In the genomic region with DNA sequence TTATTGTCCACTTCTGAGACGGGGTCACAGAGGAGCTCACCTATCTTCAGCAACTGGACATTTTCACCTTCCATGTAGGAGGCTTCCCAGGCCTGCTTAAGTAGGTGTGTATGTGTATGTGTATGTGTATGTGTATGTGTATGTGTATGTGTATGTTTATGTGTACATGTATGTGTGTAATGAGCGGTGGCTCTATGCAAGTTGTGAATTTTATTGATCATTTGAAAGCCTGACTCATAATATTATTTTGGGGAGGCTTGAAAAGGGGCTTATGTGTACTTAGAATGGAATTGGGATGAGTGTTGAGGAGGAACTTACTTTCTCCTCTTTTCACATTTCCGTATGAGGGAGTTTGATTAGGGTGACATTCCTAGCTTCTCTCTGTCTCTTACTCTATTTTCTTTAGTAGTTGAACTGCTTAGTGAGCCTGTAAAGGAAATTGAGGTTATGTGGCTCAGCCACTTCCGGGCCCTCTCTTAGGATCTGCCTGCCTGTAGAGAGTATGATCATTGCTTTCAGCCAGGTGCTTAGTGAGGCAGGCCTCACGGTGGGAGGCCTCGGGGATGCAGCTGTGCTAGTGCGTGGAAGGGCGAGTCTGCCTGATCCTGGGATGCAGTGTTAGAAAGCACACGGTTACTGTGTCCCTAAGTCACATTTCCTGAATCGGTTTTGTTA, we compare ENCODE assay signal across 1 cellular context.
A peak's percentile ranks its signal among the peaks of the same experiment; 100 is the strongest.
TF ChIP-seq lines count a peak whose summit lies in the region.

No MANE protein-coding gene starts in this region.

TF ChIP-seq in GM12878, 131 proteins besides CTCF, POLR2A, EP300 and RAD21 (continued from another document):
- peak in 1 of 2 experiments; percentile 18; a peak in 1 of 4 replicates for TF ChIP-seq BHLHE40 (IDR thresholded peaks at IDR 0.05; ENCODE audit: borderline replicate concordance in 1 of 2, low read depth in 2 of 2, low read length in 1 of 2)
- peak; percentile 88 for TF ChIP-seq CBFB (IDR thresholded peaks at IDR 0.05; ENCODE audit: low read depth)
- no peak for TF ChIP-seq RB1 (IDR thresholded peaks at IDR 0.05; ENCODE audit: borderline replicate concordance)
- peak; percentile 83 for TF ChIP-seq IKZF1 (conservative IDR thresholded peaks at IDR 0.05)
- peak; percentile 48; the same call in 1 of the 2 replicates for TF ChIP-seq MEF2A (IDR thresholded peaks at IDR 0.05; ENCODE audit: insufficient read depth, low read depth, low read length)
- TF ChIP-seq, protein P1, sequence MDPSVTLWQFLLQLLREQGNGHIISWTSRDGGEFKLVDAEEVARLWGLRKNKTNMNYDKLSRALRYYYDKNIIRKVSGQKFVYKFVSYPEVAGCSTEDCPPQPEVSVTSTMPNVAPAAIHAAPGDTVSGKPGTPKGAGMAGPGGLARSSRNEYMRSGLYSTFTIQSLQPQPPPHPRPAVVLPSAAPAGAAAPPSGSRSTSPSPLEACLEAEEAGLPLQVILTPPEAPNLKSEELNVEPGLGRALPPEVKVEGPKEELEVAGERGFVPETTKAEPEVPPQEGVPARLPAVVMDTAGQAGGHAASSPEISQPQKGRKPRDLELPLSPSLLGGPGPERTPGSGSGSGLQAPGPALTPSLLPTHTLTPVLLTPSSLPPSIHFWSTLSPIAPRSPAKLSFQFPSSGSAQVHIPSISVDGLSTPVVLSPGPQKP (IDR thresholded peaks at IDR 0.05; ENCODE audit: low read depth, low read length), result peak; percentile 88
- TF ChIP-seq GATAD2B (conservative IDR thresholded peaks at IDR 0.05; ENCODE audit: low read depth), result no peak; the same call in 1 of the 2 replicates
- TF ChIP-seq, protein P2, sequence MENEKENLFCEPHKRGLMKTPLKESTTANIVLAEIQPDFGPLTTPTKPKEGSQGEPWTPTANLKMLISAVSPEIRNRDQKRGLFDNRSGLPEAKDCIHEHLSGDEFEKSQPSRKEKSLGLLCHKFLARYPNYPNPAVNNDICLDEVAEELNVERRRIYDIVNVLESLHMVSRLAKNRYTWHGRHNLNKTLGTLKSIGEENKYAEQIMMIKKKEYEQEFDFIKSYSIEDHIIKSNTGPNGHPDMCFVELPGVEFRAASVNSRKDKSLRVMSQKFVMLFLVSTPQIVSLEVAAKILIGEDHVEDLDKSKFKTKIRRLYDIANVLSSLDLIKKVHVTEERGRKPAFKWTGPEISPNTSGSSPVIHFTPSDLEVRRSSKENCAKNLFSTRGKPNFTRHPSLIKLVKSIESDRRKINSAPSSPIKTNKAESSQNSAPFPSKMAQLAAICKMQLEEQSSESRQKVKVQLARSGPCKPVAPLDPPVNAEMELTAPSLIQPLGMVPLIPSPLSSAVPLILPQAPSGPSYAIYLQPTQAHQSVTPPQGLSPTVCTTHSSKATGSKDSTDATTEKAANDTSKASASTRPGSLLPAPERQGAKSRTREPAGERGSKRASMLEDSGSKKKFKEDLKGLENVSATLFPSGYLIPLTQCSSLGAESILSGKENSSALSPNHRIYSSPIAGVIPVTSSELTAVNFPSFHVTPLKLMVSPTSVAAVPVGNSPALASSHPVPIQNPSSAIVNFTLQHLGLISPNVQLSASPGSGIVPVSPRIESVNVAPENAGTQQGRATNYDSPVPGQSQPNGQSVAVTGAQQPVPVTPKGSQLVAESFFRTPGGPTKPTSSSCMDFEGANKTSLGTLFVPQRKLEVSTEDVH (IDR thresholded peaks at IDR 0.05; ENCODE audit: low read depth, partially characterized antibody), result no peak
- peak; percentile 95 for TF ChIP-seq TCF12 (IDR thresholded peaks at IDR 0.05; ENCODE audit: low read depth, low read length)
- TF ChIP-seq, protein P3, sequence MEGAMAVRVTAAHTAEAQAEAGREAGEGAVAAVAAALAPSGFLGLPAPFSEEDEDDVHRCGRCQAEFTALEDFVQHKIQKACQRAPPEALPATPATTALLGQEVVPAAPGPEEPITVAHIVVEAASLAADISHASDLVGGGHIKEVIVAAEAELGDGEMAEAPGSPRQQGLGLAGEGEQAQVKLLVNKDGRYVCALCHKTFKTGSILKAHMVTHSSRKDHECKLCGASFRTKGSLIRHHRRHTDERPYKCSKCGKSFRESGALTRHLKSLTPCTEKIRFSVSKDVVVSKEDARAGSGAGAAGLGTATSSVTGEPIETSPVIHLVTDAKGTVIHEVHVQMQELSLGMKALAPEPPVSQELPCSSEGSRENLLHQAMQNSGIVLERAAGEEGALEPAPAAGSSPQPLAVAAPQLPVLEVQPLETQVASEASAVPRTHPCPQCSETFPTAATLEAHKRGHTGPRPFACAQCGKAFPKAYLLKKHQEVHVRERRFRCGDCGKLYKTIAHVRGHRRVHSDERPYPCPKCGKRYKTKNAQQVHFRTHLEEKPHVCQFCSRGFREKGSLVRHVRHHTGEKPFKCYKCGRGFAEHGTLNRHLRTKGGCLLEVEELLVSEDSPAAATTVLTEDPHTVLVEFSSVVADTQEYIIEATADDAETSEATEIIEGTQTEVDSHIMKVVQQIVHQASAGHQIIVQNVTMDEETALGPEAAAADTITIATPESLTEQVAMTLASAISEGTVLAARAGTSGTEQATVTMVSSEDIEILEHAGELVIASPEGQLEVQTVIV (IDR thresholded peaks at IDR 0.05; ENCODE audit: borderline replicate concordance, partially characterized antibody), result no peak
- TF ChIP-seq IRF4 (IDR thresholded peaks at IDR 0.05; ENCODE audit: low read depth, low read length), result 0 out of 2 replicates have a peak, but pooled peaks have one; percentile 27
- peak; percentile 45; the same call in 1 of the 2 replicates for TF ChIP-seq NR2F1 (conservative IDR thresholded peaks at IDR 0.05)
- no peak for TF ChIP-seq NRF1 (conservative IDR thresholded peaks at IDR 0.05; ENCODE audit: low read depth, low read length)
- TF ChIP-seq JUNB (IDR thresholded peaks at IDR 0.05), result no peak
- TF ChIP-seq POLR2AphosphoS5 (IDR thresholded peaks at IDR 0.05; ENCODE audit: low read length), result 0 out of 2 replicates have a peak, but pooled peaks have one; percentile 32
- no peak for TF ChIP-seq PML (IDR thresholded peaks at IDR 0.05; ENCODE audit: low read length)
- TF ChIP-seq BCL11A (IDR thresholded peaks at IDR 0.05; ENCODE audit: low read depth, low read length), result no peak
- TF ChIP-seq KDM1A (IDR thresholded peaks at IDR 0.05; ENCODE audit: borderline replicate concordance), result no peak
- TF ChIP-seq HDAC6 (IDR thresholded peaks at IDR 0.05; ENCODE audit: unreplicated experiment), result no peak
- TF ChIP-seq ZNF274 (IDR thresholded peaks at IDR 0.05; ENCODE audit: insufficient read depth, insufficient read length), result no peak
- TF ChIP-seq RUNX3 (IDR thresholded peaks at IDR 0.05; ENCODE audit: low read length), result peak; percentile 98
- TF ChIP-seq, protein P4, sequence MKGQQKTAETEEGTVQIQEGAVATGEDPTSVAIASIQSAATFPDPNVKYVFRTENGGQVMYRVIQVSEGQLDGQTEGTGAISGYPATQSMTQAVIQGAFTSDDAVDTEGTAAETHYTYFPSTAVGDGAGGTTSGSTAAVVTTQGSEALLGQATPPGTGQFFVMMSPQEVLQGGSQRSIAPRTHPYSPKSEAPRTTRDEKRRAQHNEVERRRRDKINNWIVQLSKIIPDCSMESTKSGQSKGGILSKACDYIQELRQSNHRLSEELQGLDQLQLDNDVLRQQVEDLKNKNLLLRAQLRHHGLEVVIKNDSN (IDR thresholded peaks at IDR 0.05; ENCODE audit: borderline replicate concordance, extremely low read length, insufficient read depth, low read depth, low read length), result no peak
- peak; percentile 89; the same call in 1 of the 2 replicates for TF ChIP-seq TCF3 (IDR thresholded peaks at IDR 0.05; ENCODE audit: borderline replicate concordance, insufficient read depth, low read depth, low read length)
- no peak for TF ChIP-seq ZSCAN29 (IDR thresholded peaks at IDR 0.05)
- peak; percentile 68; the same call in 1 of the 3 replicates for TF ChIP-seq POU2F2 (IDR thresholded peaks at IDR 0.05; ENCODE audit: borderline replicate concordance, low read depth, low read length)
- TF ChIP-seq CHD1 (IDR thresholded peaks at IDR 0.05; ENCODE audit: low read depth, low read length), result no peak
- TF ChIP-seq NFIC (IDR thresholded peaks at IDR 0.05; ENCODE audit: low read depth, low read length), result peak; percentile 85
- peak; percentile 62; the same call in 1 of the 2 replicates for TF ChIP-seq CREM (IDR thresholded peaks at IDR 0.05; ENCODE audit: low read depth)
- TF ChIP-seq, protein P5, sequence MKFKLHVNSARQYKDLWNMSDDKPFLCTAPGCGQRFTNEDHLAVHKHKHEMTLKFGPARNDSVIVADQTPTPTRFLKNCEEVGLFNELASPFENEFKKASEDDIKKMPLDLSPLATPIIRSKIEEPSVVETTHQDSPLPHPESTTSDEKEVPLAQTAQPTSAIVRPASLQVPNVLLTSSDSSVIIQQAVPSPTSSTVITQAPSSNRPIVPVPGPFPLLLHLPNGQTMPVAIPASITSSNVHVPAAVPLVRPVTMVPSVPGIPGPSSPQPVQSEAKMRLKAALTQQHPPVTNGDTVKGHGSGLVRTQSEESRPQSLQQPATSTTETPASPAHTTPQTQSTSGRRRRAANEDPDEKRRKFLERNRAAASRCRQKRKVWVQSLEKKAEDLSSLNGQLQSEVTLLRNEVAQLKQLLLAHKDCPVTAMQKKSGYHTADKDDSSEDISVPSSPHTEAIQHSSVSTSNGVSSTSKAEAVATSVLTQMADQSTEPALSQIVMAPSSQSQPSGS (IDR thresholded peaks at IDR 0.05; ENCODE audit: low read length), result peak; percentile 35; the same call in 1 of the 2 replicates
- TF ChIP-seq, protein P6, sequence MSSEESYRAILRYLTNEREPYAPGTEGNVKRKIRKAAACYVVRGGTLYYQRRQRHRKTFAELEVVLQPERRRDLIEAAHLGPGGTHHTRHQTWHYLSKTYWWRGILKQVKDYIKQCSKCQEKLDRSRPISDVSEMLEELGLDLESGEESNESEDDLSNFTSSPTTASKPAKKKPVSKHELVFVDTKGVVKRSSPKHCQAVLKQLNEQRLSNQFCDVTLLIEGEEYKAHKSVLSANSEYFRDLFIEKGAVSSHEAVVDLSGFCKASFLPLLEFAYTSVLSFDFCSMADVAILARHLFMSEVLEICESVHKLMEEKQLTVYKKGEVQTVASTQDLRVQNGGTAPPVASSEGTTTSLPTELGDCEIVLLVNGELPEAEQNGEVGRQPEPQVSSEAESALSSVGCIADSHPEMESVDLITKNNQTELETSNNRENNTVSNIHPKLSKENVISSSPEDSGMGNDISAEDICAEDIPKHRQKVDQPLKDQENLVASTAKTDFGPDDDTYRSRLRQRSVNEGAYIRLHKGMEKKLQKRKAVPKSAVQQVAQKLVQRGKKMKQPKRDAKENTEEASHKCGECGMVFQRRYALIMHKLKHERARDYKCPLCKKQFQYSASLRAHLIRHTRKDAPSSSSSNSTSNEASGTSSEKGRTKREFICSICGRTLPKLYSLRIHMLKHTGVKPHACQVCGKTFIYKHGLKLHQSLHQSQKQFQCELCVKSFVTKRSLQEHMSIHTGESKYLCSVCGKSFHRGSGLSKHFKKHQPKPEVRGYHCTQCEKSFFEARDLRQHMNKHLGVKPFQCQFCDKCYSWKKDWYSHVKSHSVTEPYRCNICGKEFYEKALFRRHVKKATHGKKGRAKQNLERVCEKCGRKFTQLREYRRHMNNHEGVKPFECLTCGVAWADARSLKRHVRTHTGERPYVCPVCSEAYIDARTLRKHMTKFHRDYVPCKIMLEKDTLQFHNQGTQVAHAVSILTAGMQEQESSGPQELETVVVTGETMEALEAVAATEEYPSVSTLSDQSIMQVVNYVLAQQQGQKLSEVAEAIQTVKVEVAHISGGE (CRISPR knock-in tag; IDR thresholded peaks at IDR 0.05), result 0 out of 2 replicates have a peak, but pooled peaks have one; percentile 34
- TF ChIP-seq PAX5 (IDR thresholded peaks at IDR 0.05; ENCODE audit: borderline replicate concordance, low read depth, low read length), result peak; percentile 63; the same call in 1 of the 2 replicates
